10 cellular contexts compared by ENCODE assay signal in genomic region chr19:48656840-48657474, GRCh38. TPM values are rescaled to one million over a fixed set of nuclear protein-coding genes. Genes with fewer than 3 reads are reported as not detected.
DNase-seq lines count a peak whose midpoint lies in the region; ATAC-seq, FAIRE-seq and TF ChIP-seq lines count a peak whose summit lies in the region.
"Had no signal": no experiment of that assay in that cellular context is flagged by ENCODE, and none has a peak within 500 bp of the region (broad histone marks: within the 10 kb centered on the region; RNA-seq: fewer than 3 reads in every experiment).

No MANE protein-coding gene starts in this region.

- H3K27ac ChIP-seq in PC-3 (ENCODE audit: low read length) (no peak overlapping the region), H1 (ENCODE audit: low read depth, low read length) (no peak overlapping the region), neuronal stem cell (replicated peaks; ENCODE audit: low read length) (no peak overlapping the region), OCI-LY7 (ENCODE audit: low read depth, low read length, poor library complexity, severe bottlenecking) (no peak overlapping the region)

- H3F3A ChIP-seq in PC-3 (ENCODE audit: low read length, unreplicated experiment): no peaks in the 10 kb centered on the region

- H2BK12ac ChIP-seq in H1 (ENCODE audit: low read depth, low read length): no peak overlapping the region; the same call in 1 of the 2 replicates
- H2BK12ac ChIP-seq in neuronal stem cell (ENCODE audit: low read length): no peak overlapping the region

- DNase-seq in G401 (ENCODE audit: low spot score) (peak; percentile 33), PC-3 (peak; percentile 20), H1 (ENCODE audit: low read depth in 1 of 2, low spot score in 2 of 2) (no peak), neuronal stem cell (ENCODE audit: low spot score) (no peak), OCI-LY7 (ENCODE audit: low spot score) (no peak)
- no peak for DNase-seq in stimulated activated CD4-positive, alpha-beta T cell treated with anti-CD3 and anti-CD28 coated beads, Interleukin-4, amount 100 ng/mL, for 24 hours
- DNase-seq: DMS53; stimulated activated naive CD4-positive, alpha-beta T cell had no signal

- TF ChIP-seq POLR2A in H1 (IDR thresholded peaks at IDR 0.05; ENCODE audit: control extremely low read depth in 1 of 2, low read depth in 2 of 2, low read length in 2 of 2): no peak

- H2AK5ac ChIP-seq in H1 (ENCODE audit: low read depth, low read length) (no peak overlapping the region; the same call in 1 of the 2 replicates), neuronal stem cell (ENCODE audit: low read depth, low read length) (no peak overlapping the region)

- H3K79me2 ChIP-seq in PC-3 (ENCODE audit: low read length) (no peaks in the 10 kb centered on the region), H1 (ENCODE audit: control insufficient read depth in 1 of 2, insufficient read depth in 2 of 2, low read length in 2 of 2) (no peaks in the 10 kb centered on the region), OCI-LY7 (ENCODE audit: insufficient read depth, low read depth, low read length) (no peaks in the 10 kb centered on the region)

- no peak for TF ChIP-seq EP300 in H1 (IDR thresholded peaks at IDR 0.05; ENCODE audit: borderline replicate concordance in 1 of 2, low read depth in 2 of 2, low read length in 2 of 2)

- H4K8ac ChIP-seq in H1 (ENCODE audit: extremely low read depth, insufficient read depth, low read length) (no peak overlapping the region), neuronal stem cell (ENCODE audit: low read depth, low read length) (no peak overlapping the region)

- H3K56ac ChIP-seq in H1 (replicated peaks; ENCODE audit: insufficient read length, low read depth, low read length): no peak overlapping the region

- FAIRE-seq in H1 (lab: Jason Lieb, UNC): no peak

- H2AFZ ChIP-seq in PC-3 (ENCODE audit: low read length): no peak overlapping the region
- peak overlapping the region; percentile 19 for H2AFZ ChIP-seq in H1 (ENCODE audit: low read length)
- H2AFZ ChIP-seq in neuronal stem cell (ENCODE audit: low read length): peak overlapping the region; percentile 62
- H2AFZ ChIP-seq in OCI-LY7 (ENCODE audit: low read length): no peak overlapping the region

- H4K91ac ChIP-seq in H1 (replicated peaks; ENCODE audit: insufficient read length, low read length) (no peak overlapping the region), neuronal stem cell (ENCODE audit: low read depth, low read length, poor library complexity) (no peak overlapping the region)

- ATAC-seq in PC-3 (no peak), GM18511 (IDR thresholded peaks at IDR 0.05; ENCODE audit: unreplicated experiment) (no peak), HG03460 (IDR thresholded peaks at IDR 0.05; ENCODE audit: unreplicated experiment) (no peak)

- no peak overlapping the region for H2BK20ac ChIP-seq in H1 (ENCODE audit: low read length)

- H2BK120ac ChIP-seq in H1 (replicated peaks; ENCODE audit: low read depth, low read length): no peak overlapping the region
- H2BK120ac ChIP-seq in neuronal stem cell (ENCODE audit: low read depth, low read length): no peak overlapping the region

- H4K5ac ChIP-seq in H1 (ENCODE audit: insufficient read length, low read depth, low read length): no peak overlapping the region

- H3K79me1 ChIP-seq in H1 (ENCODE audit: low read depth, low read length) (no peaks in the 10 kb centered on the region), neuronal stem cell (ENCODE audit: low read depth, low read length) (no peaks in the 10 kb centered on the region)

- H3K4me3 ChIP-seq in PC-3 (ENCODE audit: low read length): no peak overlapping the region
- H3K4me3 ChIP-seq in H1 (ENCODE audit: extremely low read depth in 1 of 4, insufficient read depth in 2 of 4, low read depth in 3 of 4, low read length in 4 of 4): no peak overlapping the region
- no peak overlapping the region for H3K4me3 ChIP-seq in neuronal stem cell (ENCODE audit: low read length in 2 of 2)
- no peak overlapping the region for H3K4me3 ChIP-seq in OCI-LY7 (ENCODE audit: low read depth, low read length, poor library complexity, severe bottlenecking)

- 78% methylated on average over 16 of the region's 16 CpGs; no CpG with 5 or more reads in 1 of the 2 experiments for WGBS in H1 (ENCODE audit: extremely low coverage in 1 of 2, insufficient coverage in 1 of 2, insufficient read length in 1 of 2, insufficient replicate concordance in 2 of 2, low coverage in 1 of 2, low lambda C conversion rate in 2 of 2, missing lambda C conversion rate in 1 of 2), 2 experiments
- no CpG with 5 or more reads among the region's 16 CpGs for WGBS in neuronal stem cell (ENCODE audit: extremely low coverage in 2 of 2, insufficient read length in 2 of 2, insufficient replicate concordance in 1 of 2), 2 donors

- H2BK15ac ChIP-seq in H1 (ENCODE audit: low read length): no peak overlapping the region
- no peak overlapping the region for H2BK15ac ChIP-seq in neuronal stem cell (ENCODE audit: low read length)

- H4K20me1 ChIP-seq in PC-3 (ENCODE audit: low read length): no peaks in the 10 kb centered on the region
- H4K20me1 ChIP-seq in H1 (replicated peaks in 1 of 2; ENCODE audit: control insufficient read depth in 1 of 2, insufficient read depth in 2 of 2, low read length in 2 of 2): no peaks in the 10 kb centered on the region
- no peaks in the 10 kb centered on the region for H4K20me1 ChIP-seq in OCI-LY7 (ENCODE audit: insufficient read depth, low read length)

- no peak overlapping the region for H3K23ac ChIP-seq in H1 (ENCODE audit: insufficient read length)
- H3K23ac ChIP-seq in neuronal stem cell (ENCODE audit: low read depth, low read length, poor library complexity): no peak overlapping the region

- H3K4me2 ChIP-seq in PC-3 (ENCODE audit: low read length) (no peak overlapping the region), H1 (ENCODE audit: insufficient read depth in 1 of 2, low read depth in 2 of 2, low read length in 2 of 2) (no peak overlapping the region; a peak in 1 of 4 replicates), neuronal stem cell (ENCODE audit: insufficient read depth, low read length, poor library complexity, severe bottlenecking) (no peak overlapping the region), OCI-LY7 (ENCODE audit: low read length) (no peak overlapping the region)

- no peak overlapping the region for H3K14ac ChIP-seq in H1 (ENCODE audit: insufficient read length)
- no peak overlapping the region for H3K14ac ChIP-seq in neuronal stem cell (ENCODE audit: low read length)

- H3K9ac ChIP-seq in PC-3 (ENCODE audit: low read length) (no peak overlapping the region), H1 (replicated peaks in 1 of 4; ENCODE audit: extremely low read depth in 1 of 4, low read depth in 3 of 4, low read length in 3 of 4) (no peak overlapping the region; a peak in 1 of 7 replicates), neuronal stem cell (ENCODE audit: low read depth, low read length, poor library complexity) (no peak overlapping the region)

- in situ Hi-C loops in G401 (cut with HindIII; ENCODE audit: low sequenced_read_pairs): no loop called here

- H3K4ac ChIP-seq in H1 (replicated peaks; ENCODE audit: insufficient read length, low read depth, low read length) (no peak overlapping the region), neuronal stem cell (ENCODE audit: low read length) (no peak overlapping the region)

- H3K23me2 ChIP-seq in H1 (ENCODE audit: low read depth, low read length): no peaks in the 10 kb centered on the region

- TF ChIP-seq RAD21 in H1 (IDR thresholded peaks at IDR 0.05 in 1 of 2, conservative IDR thresholded peaks at IDR 0.05 in 1 of 2; ENCODE audit: low read depth in 2 of 2, low read length in 2 of 2): no peak

- H3K4me1 ChIP-seq in PC-3 (ENCODE audit: insufficient read depth, low read length) (no peaks in the 10 kb centered on the region), H1 (replicated peaks in 1 of 4; ENCODE audit: control insufficient read depth in 3 of 4, insufficient read depth in 4 of 4, low read length in 3 of 4) (no peaks in the 10 kb centered on the region; a peak in 1 of 7 replicates), neuronal stem cell (ENCODE audit: control insufficient read depth in 2 of 2, insufficient read depth in 1 of 2, low read depth in 1 of 2, low read length in 2 of 2) (peaks cover 5 to 9% of the 10 kb centered on the region in 2 donors), OCI-LY7 (ENCODE audit: insufficient read depth, low read length, poor library complexity, severe bottlenecking) (peaks cover 11% of the 10 kb centered on the region)

- H2BK5ac ChIP-seq in H1 (ENCODE audit: low read depth, low read length) (no peak overlapping the region), neuronal stem cell (ENCODE audit: low read length) (no peak overlapping the region)

- H3K27me3 ChIP-seq in PC-3 (ENCODE audit: low read length) (no peaks in the 10 kb centered on the region), H1 (replicated peaks in 1 of 4; ENCODE audit: control insufficient read depth in 3 of 4, extremely low read depth in 1 of 4, insufficient read depth in 3 of 4, low read length in 3 of 4) (no peaks in the 10 kb centered on the region; a peak in 1 of 7 replicates), neuronal stem cell (ENCODE audit: control insufficient read depth in 3 of 3, insufficient read depth in 3 of 3, low read depth in 1 of 3, low read length in 3 of 3) (no peaks in the 10 kb centered on the region)

- POLR2A ChIA-PET in PC-3 (lab: Charles Lee; ENCODE audit: unreplicated experiment) (no interaction called here), H1 (lab: Charles Lee; ENCODE audit: partially characterized antibody) (interaction anchor here (0.9 to 1.5 kb wide), 3 partner anchors 39 to 98 kb away, joined by 3 to 5 read pairs (median 4); no protein-coding TSS in a partner anchor), OCI-LY7 (lab: Charles Lee) (no interaction called here)

- no peak overlapping the region for H3K18ac ChIP-seq in H1 (ENCODE audit: extremely low read depth, low read length)
- no peak overlapping the region for H3K18ac ChIP-seq in neuronal stem cell (ENCODE audit: low read length)

- H3K9me2 ChIP-seq in PC-3 (replicated peaks; ENCODE audit: low read length) (no peaks in the 10 kb centered on the region), OCI-LY7 (ENCODE audit: insufficient read depth, low read length) (no peaks in the 10 kb centered on the region)

- no peak for TF ChIP-seq CTCF in PC-3 (conservative IDR thresholded peaks at IDR 0.05; ENCODE audit: low read depth, low read length)
- TF ChIP-seq CTCF in H1 (IDR thresholded peaks at IDR 0.05; ENCODE audit: control extremely low read depth in 1 of 3, insufficient read depth in 1 of 3, low read depth in 1 of 3, low read length in 3 of 3): no peak
- TF ChIP-seq CTCF in OCI-LY7 (conservative IDR thresholded peaks at IDR 0.05; ENCODE audit: low read length): no peak

- CTCF ChIA-PET in PC-3 (lab: Charles Lee) (interaction anchor here (1.0 kb wide), 1 partner anchor 11 kb away, joined by 3 read pairs; the partner anchor contains the start of gene CA11), H1 (lab: Charles Lee; ENCODE audit: partially characterized antibody) (interaction anchor here (0.6 to 3.0 kb wide), 3 partner anchors 11 to 176 kb away, joined by 4 to 9 read pairs (median 5); partner anchors contain the start of gene CA11), OCI-LY7 (lab: Charles Lee; ENCODE audit: unreplicated experiment) (no interaction called here)

- intact Hi-C loops in PC-3 (cut with micrococcal nuclease) (no loop called here), OCI-LY7 (cut with micrococcal nuclease; ENCODE audit: unreplicated experiment) (no loop called here)

- no peaks in the 10 kb centered on the region for H3K9me3 ChIP-seq in PC-3 (ENCODE audit: low read length)
- H3K9me3 ChIP-seq in H1 (ENCODE audit: insufficient read depth in 2 of 2, low read depth in 1 of 2, low read length in 1 of 2): no peaks in the 10 kb centered on the region; a peak in 2 of 4 replicates
- H3K9me3 ChIP-seq in neuronal stem cell (replicated peaks in 1 of 2; ENCODE audit: control insufficient read depth in 2 of 2, insufficient read depth in 1 of 2, low read depth in 1 of 2, low read length in 2 of 2): no peaks in the 10 kb centered on the region
- H3K9me3 ChIP-seq in OCI-LY7 (ENCODE audit: low read length): no peaks in the 10 kb centered on the region

- H3K36me3 ChIP-seq in PC-3 (ENCODE audit: low read depth, low read length): no peaks in the 10 kb centered on the region
- no peaks in the 10 kb centered on the region for H3K36me3 ChIP-seq in H1 (ENCODE audit: control insufficient read depth in 2 of 4, insufficient read depth in 4 of 4, low read length in 3 of 4)
- H3K36me3 ChIP-seq in neuronal stem cell (replicated peaks in 1 of 2; ENCODE audit: control insufficient read depth in 2 of 2, insufficient read depth in 2 of 2, low read length in 2 of 2): no peaks in the 10 kb centered on the region
- no peaks in the 10 kb centered on the region for H3K36me3 ChIP-seq in OCI-LY7 (ENCODE audit: insufficient read depth, low read length)

- no TSS peak for BruUV-seq in PC-3 (replicated peaks; lab: Mats Ljungman, UMichigan)
- BruUV-seq in OCI-LY7 (replicated peaks; lab: Mats Ljungman, UMichigan): no TSS peak

RNA-seq across cellular contexts. Expression of gene CA11, which starts 11.0 kb away (rescaled TPM):
- 103 TPM in 2 replicates for total RNA-seq in G401 (2014; rRNA removed; shearing (Covaris generic))
- total RNA-seq in PC-3 (2014; rRNA removed) (0.63 and 4.1 TPM in 2 replicates), OCI-LY7 (2022) (4.6 and 10.8 TPM in 2 replicates)
- total RNA-seq in H1 (2021; fragmentation: NEBNext Ultra II Directional; extraction: Animal tissue kit (Norgen Biotek cat#: 25700)): 51.7 and 53.0 TPM in 2 replicates
- polyA plus RNA-seq in H1 (2011; rRNA removed): 71.4 and 78.9 TPM in 2 replicates
- polyA plus RNA-seq in H1 (2011; cell fraction: cytosol; rRNA removed): 62.3 TPM
- polyA plus RNA-seq in H1 (2011; cell fraction: nucleus; rRNA removed): 77.1 TPM
- polyA plus RNA-seq in H1 (2012, experiment 1 of 2): 78.7 to 120 TPM (median 114 TPM) in 4 replicates
- polyA plus RNA-seq in H1 (2012, experiment 2 of 2): 89.3 TPM
- 127 TPM for polyA plus RNA-seq in H1 (2013, experiment 1 of 2)
- 134 TPM for polyA plus RNA-seq in H1 (2013, experiment 2 of 2)
- polyA minus RNA-seq in H1 (2011; rRNA and poly(A)+ RNA removed): 18.5 and 21.1 TPM in 2 replicates
- polyA minus RNA-seq in H1 (2011; cell fraction: cytosol; rRNA and poly(A)+ RNA removed): 18.4 TPM
- 19.0 TPM for polyA minus RNA-seq in H1 (2011; cell fraction: nucleus; rRNA and poly(A)+ RNA removed)
- polyA plus RNA-seq in neuronal stem cell (2013, experiment 1 of 2): 117 TPM
- polyA plus RNA-seq in neuronal stem cell (2013, experiment 2 of 2): 126 TPM
- 2.5 and 2.7 TPM in 2 replicates for total RNA-seq in OCI-LY7 (2014; rRNA removed; shearing (Covaris generic))

RNA-seq across cellular contexts. Expression of gene NTN5, which starts 15.9 kb away (rescaled TPM):
- total RNA-seq in G401 (2014; rRNA removed; shearing (Covaris generic)): 1.3 TPM in 1 of 2 replicates, not detected in the other
- total RNA-seq in PC-3 (2014; rRNA removed) (0.18 and 0.81 TPM in 2 replicates), OCI-LY7 (2022) (0.20 and 0.53 TPM in 2 replicates)
- 0.15 and 0.47 TPM in 2 replicates for total RNA-seq in H1 (2021; fragmentation: NEBNext Ultra II Directional; extraction: Animal tissue kit (Norgen Biotek cat#: 25700))
- polyA plus RNA-seq in H1 (2011; rRNA removed): 0.80 and 0.85 TPM in 2 replicates
- 0.54 TPM for polyA plus RNA-seq in H1 (2011; cell fraction: cytosol; rRNA removed)
- polyA plus RNA-seq in H1 (2011; cell fraction: nucleus; rRNA removed): 2.7 TPM
- 0.41 to 0.82 TPM (median 0.46 TPM) in 4 replicates for polyA plus RNA-seq in H1 (2012, experiment 1 of 2)
- 0.41 TPM for polyA plus RNA-seq in H1 (2012, experiment 2 of 2)
- polyA plus RNA-seq in H1 (2013, experiment 1 of 2): 0.18 TPM
- polyA plus RNA-seq in H1 (2013, experiment 2 of 2): 0.15 TPM
- polyA minus RNA-seq in H1 (2011; rRNA and poly(A)+ RNA removed): 0.15 and 0.25 TPM in 2 replicates
- polyA minus RNA-seq in H1 (2011; cell fraction: cytosol; rRNA and poly(A)+ RNA removed): not detected
- 1.4 TPM for polyA minus RNA-seq in H1 (2011; cell fraction: nucleus; rRNA and poly(A)+ RNA removed)
- polyA plus RNA-seq in neuronal stem cell (2013, experiment 1 of 2): 1.2 TPM
- 1.3 TPM for polyA plus RNA-seq in neuronal stem cell (2013, experiment 2 of 2)
- 0.16 TPM in 1 of 2 replicates, not detected in the other for total RNA-seq in OCI-LY7 (2014; rRNA removed; shearing (Covaris generic))

RNA-seq across cellular contexts. Expression of gene DBP, which starts 19.8 kb away (rescaled TPM):
- 25.5 and 40.0 TPM in 2 replicates for total RNA-seq in G401 (2014; rRNA removed; shearing (Covaris generic))
- total RNA-seq in PC-3 (2014; rRNA removed) (9.0 and 12.2 TPM in 2 replicates), OCI-LY7 (2022) (15.7 and 19.0 TPM in 2 replicates)
- total RNA-seq in H1 (2021; fragmentation: NEBNext Ultra II Directional; extraction: Animal tissue kit (Norgen Biotek cat#: 25700)): 8.3 and 9.9 TPM in 2 replicates
- 7.5 and 8.2 TPM in 2 replicates for polyA plus RNA-seq in H1 (2011; rRNA removed)
- polyA plus RNA-seq in H1 (2011; cell fraction: cytosol; rRNA removed): 4.7 TPM
- 7.8 TPM for polyA plus RNA-seq in H1 (2011; cell fraction: nucleus; rRNA removed)
- 6.7 to 12.3 TPM (median 10.9 TPM) in 4 replicates for polyA plus RNA-seq in H1 (2012, experiment 1 of 2)
- polyA plus RNA-seq in H1 (2012, experiment 2 of 2): 12.0 TPM
- 4.4 TPM for polyA plus RNA-seq in H1 (2013, experiment 1 of 2)
- 5.6 TPM for polyA plus RNA-seq in H1 (2013, experiment 2 of 2)
- 3.9 and 5.5 TPM in 2 replicates for polyA minus RNA-seq in H1 (2011; rRNA and poly(A)+ RNA removed)
- polyA minus RNA-seq in H1 (2011; cell fraction: cytosol; rRNA and poly(A)+ RNA removed): 9.2 TPM
- 9.2 TPM for polyA minus RNA-seq in H1 (2011; cell fraction: nucleus; rRNA and poly(A)+ RNA removed)
- 17.9 TPM for polyA plus RNA-seq in neuronal stem cell (2013, experiment 1 of 2)
- 16.7 TPM for polyA plus RNA-seq in neuronal stem cell (2013, experiment 2 of 2)
- total RNA-seq in OCI-LY7 (2014; rRNA removed; shearing (Covaris generic)): 20.8 and 35.6 TPM in 2 replicates

RNA-seq across cellular contexts. Expression of gene SPHK2, which starts 37.7 kb away (rescaled TPM):
- total RNA-seq in G401 (2014; rRNA removed; shearing (Covaris generic)): 16.5 and 45.7 TPM in 2 replicates
- total RNA-seq in PC-3 (2014; rRNA removed) (8.5 and 8.6 TPM in 2 replicates), OCI-LY7 (2022) (33.3 and 34.8 TPM in 2 replicates)
- 60.9 and 61.6 TPM in 2 replicates for total RNA-seq in H1 (2021; fragmentation: NEBNext Ultra II Directional; extraction: Animal tissue kit (Norgen Biotek cat#: 25700))
- polyA plus RNA-seq in H1 (2011; rRNA removed): 43.9 and 81.8 TPM in 2 replicates
- 48.1 TPM for polyA plus RNA-seq in H1 (2011; cell fraction: cytosol; rRNA removed)
- 85.3 TPM for polyA plus RNA-seq in H1 (2011; cell fraction: nucleus; rRNA removed)
- polyA plus RNA-seq in H1 (2012, experiment 1 of 2): 43.7 to 47.8 TPM (median 45.2 TPM) in 4 replicates
- 41.5 TPM for polyA plus RNA-seq in H1 (2012, experiment 2 of 2)
- 28.9 TPM for polyA plus RNA-seq in H1 (2013, experiment 1 of 2)
- polyA plus RNA-seq in H1 (2013, experiment 2 of 2): 25.8 TPM
- 21.2 and 25.9 TPM in 2 replicates for polyA minus RNA-seq in H1 (2011; rRNA and poly(A)+ RNA removed)
- 37.9 TPM for polyA minus RNA-seq in H1 (2011; cell fraction: cytosol; rRNA and poly(A)+ RNA removed)
- 55.2 TPM for polyA minus RNA-seq in H1 (2011; cell fraction: nucleus; rRNA and poly(A)+ RNA removed)
- polyA plus RNA-seq in neuronal stem cell (2013, experiment 1 of 2): 25.6 TPM
- 23.7 TPM for polyA plus RNA-seq in neuronal stem cell (2013, experiment 2 of 2)
- 12.4 and 18.2 TPM in 2 replicates for total RNA-seq in OCI-LY7 (2014; rRNA removed; shearing (Covaris generic))

RNA-seq across cellular contexts. Expression of gene RPL18, which starts 38.0 kb away (rescaled TPM):
- total RNA-seq in G401 (2014; rRNA removed; shearing (Covaris generic)): 3,072 and 3,826 TPM in 2 replicates
- total RNA-seq in PC-3 (2014; rRNA removed) (1,237 and 1,503 TPM in 2 replicates), OCI-LY7 (2022) (1,333 and 1,494 TPM in 2 replicates)
- total RNA-seq in H1 (2021; fragmentation: NEBNext Ultra II Directional; extraction: Animal tissue kit (Norgen Biotek cat#: 25700)): 1,669 and 1,693 TPM in 2 replicates
- polyA plus RNA-seq in H1 (2011; rRNA removed): 2,789 and 3,426 TPM in 2 replicates
- 2,747 TPM for polyA plus RNA-seq in H1 (2011; cell fraction: cytosol; rRNA removed)
- polyA plus RNA-seq in H1 (2011; cell fraction: nucleus; rRNA removed): 1,998 TPM
- polyA plus RNA-seq in H1 (2012, experiment 1 of 2): 1,368 to 3,492 TPM (median 2,780 TPM) in 4 replicates
- polyA plus RNA-seq in H1 (2012, experiment 2 of 2): 5,563 TPM
- 2,312 TPM for polyA plus RNA-seq in H1 (2013, experiment 1 of 2)
- polyA plus RNA-seq in H1 (2013, experiment 2 of 2): 2,245 TPM
- 621 and 624 TPM in 2 replicates for polyA minus RNA-seq in H1 (2011; rRNA and poly(A)+ RNA removed)
- 738 TPM for polyA minus RNA-seq in H1 (2011; cell fraction: cytosol; rRNA and poly(A)+ RNA removed)
- 950 TPM for polyA minus RNA-seq in H1 (2011; cell fraction: nucleus; rRNA and poly(A)+ RNA removed)
- 2,801 TPM for polyA plus RNA-seq in neuronal stem cell (2013, experiment 1 of 2)
- polyA plus RNA-seq in neuronal stem cell (2013, experiment 2 of 2): 2,729 TPM
- total RNA-seq in OCI-LY7 (2014; rRNA removed; shearing (Covaris generic)): 3,527 and 5,064 TPM in 2 replicates

Comparison
In these comparisons a context has a peak if more than half of its experiments do, and no peak if none do; other contexts are left out.
1. DNase-seq: peak in G401 (single experiment) and PC-3 (single experiment); none in H1 (0 of 2), neuronal stem cell (single experiment), OCI-LY7 (single experiment) and stimulated activated CD4-positive, alpha-beta T cell treated with anti-CD3 and anti-CD28 coated beads, Interleukin-4, amount 100 ng/mL, for 24 hours (single experiment).
2. H2AFZ ChIP-seq: peak in H1 (single experiment) and neuronal stem cell (single experiment); none in PC-3 (single experiment) and OCI-LY7 (single experiment).